Comparison of ENCODE assay signal across 8 cellular contexts in genomic region chr4:2412885-2413716, GRCh38. TPM values are rescaled to one million over a fixed set of nuclear protein-coding genes. Genes with fewer than 3 reads are reported as not detected.
DNase-seq lines count a peak whose midpoint lies in the region; ATAC-seq, FAIRE-seq and TF ChIP-seq lines count a peak whose summit lies in the region.

No MANE protein-coding gene starts in this region.

- TF ChIP-seq RAD21 in A549 (conservative IDR thresholded peaks at IDR 0.05 in 1 of 2, IDR thresholded peaks at IDR 0.05 in 1 of 2) = peak; percentile 24 to 36; a peak in 3 of 5 replicates
- TF ChIP-seq RAD21 in HepG2 (CRISPR knock-in tag; IDR thresholded peaks at IDR 0.05) = peak; percentile 49

- no peak for TF ChIP-seq EP300 in A549 (IDR thresholded peaks at IDR 0.05)
- no peak for TF ChIP-seq EP300 in HepG2 (IDR thresholded peaks at IDR 0.05; ENCODE audit: low read depth in 2 of 2, low read length in 2 of 2)
- no peak for TF ChIP-seq EP300 in HepG2 (CRISPR knock-in tag; IDR thresholded peaks at IDR 0.05; ENCODE audit: borderline replicate concordance)

- TF ChIP-seq CTCF in A549 (IDR thresholded peaks at IDR 0.05) = peak; percentile 39
- TF ChIP-seq CTCF in colonic mucosa (IDR thresholded peaks at IDR 0.05) = peak; percentile 21
- TF ChIP-seq CTCF in HepG2 (CRISPR knock-in tag; IDR thresholded peaks at IDR 0.05) = peak; percentile 74

- no peaks in the 10 kb centered on the region for H4K20me1 ChIP-seq in HepG2 (ENCODE audit: insufficient read depth, low read length)

- CTCF ChIA-PET in A549 (lab: Yijun Ruan, JAX) (interaction anchor here (0.7 to 5.2 kb wide), 19 partner anchors 8 to 193 kb away, joined by 3 to 34 read pairs (median 5); partner anchors contain the start of genes HAUS3, POLN and RNF4), HepG2 (lab: Yijun Ruan, JAX; ENCODE audit: low intra/inter-chr PET ratio, low total read pairs) (interaction anchor here (1.2 kb wide), 1 partner anchor 29 kb away, joined by 7 read pairs; no protein-coding TSS in a partner anchor)

- H3K4me1 ChIP-seq in A549 (peaks cover 24% of the 10 kb centered on the region), colonic mucosa (peaks cover 25% of the 10 kb centered on the region), HepG2 (ENCODE audit: insufficient read depth, low read length) (peaks cover 38% of the 10 kb centered on the region)

- POLR2A ChIA-PET in A549 (lab: Yijun Ruan, JAX) = interaction anchor here (0.8 to 2.1 kb wide), 7 partner anchors 12 to 186 kb away, joined by 3 to 10 read pairs (median 3); partner anchors contain the start of genes MXD4 and RNF4
- POLR2A ChIA-PET in HepG2 (lab: Yijun Ruan, JAX) = no interaction called here

- BruUV-seq in HepG2 (replicated peaks; lab: Mats Ljungman, UMichigan) = no TSS peak

- WGBS in A549 (ENCODE audit: missing lambda C conversion rate) = 2% methylated on average over 21 of the region's 30 CpGs
- 28% methylated on average over 8 of the region's 30 CpGs for WGBS in HepG2 (ENCODE audit: low lambda C conversion rate)

- H3K9ac ChIP-seq in colonic mucosa (ENCODE audit: low read depth in 2 of 2, low read length in 2 of 2) = peak overlapping the region; percentile 39 to 73
- 0 out of 2 replicates have a peak overlapping the region, but pooled peaks have one; percentile 13 for H3K9ac ChIP-seq in HepG2 (ENCODE audit: insufficient read depth, low read depth, low read length)

- H3K27ac ChIP-seq in A549 = peak overlapping the region; percentile 87 to 91
- H3K27ac ChIP-seq in colonic mucosa = peak overlapping the region; percentile 78
- H3K27ac ChIP-seq in HepG2 (ENCODE audit: extremely low read length, insufficient read depth, low read length) = no peak overlapping the region

- no peaks in the 10 kb centered on the region for H3K27me3 ChIP-seq in colonic mucosa
- H3K27me3 ChIP-seq in HepG2 (ENCODE audit: control insufficient read depth in 1 of 2, insufficient read depth in 2 of 2, low read length in 2 of 2) = peaks cover 17 to 60% of the 10 kb centered on the region in 2 experiments

- H3K9me3 ChIP-seq in A549 = no peaks in the 10 kb centered on the region
- no peaks in the 10 kb centered on the region for H3K9me3 ChIP-seq in colonic mucosa
- no peaks in the 10 kb centered on the region for H3K9me3 ChIP-seq in HepG2 (ENCODE audit: low read length)

- DNase-seq in A549 (ENCODE audit: low read depth in 1 of 2, low spot score in 1 of 2) (peak; percentile 84 to 91), NCI-H226 (peak; percentile 96), colonic mucosa (peak; percentile 90), HepG2 (ENCODE audit: low spot score) (peak; percentile 70)
- DNase-seq in activated CD4-positive, alpha-beta T cell treated with anti-CD3 and anti-CD28 coated beads for 48 hours = peak; percentile 92
- peak; percentile 74 for DNase-seq in stimulated activated CD4-positive, alpha-beta T cell treated with anti-CD3 and anti-CD28 coated beads, Interleukin-2, amount 100 ng/mL, for 4 hours (ENCODE audit: low read depth)

- TF ChIP-seq POLR2A in A549 (IDR thresholded peaks at IDR 0.05; ENCODE audit: low read length) (peak; percentile 40), HepG2 (IDR thresholded peaks at IDR 0.05; ENCODE audit: insufficient read depth in 1 of 2, low read depth in 2 of 2, low read length in 2 of 2) (no peak)

- no peaks in the 10 kb centered on the region for H3K36me3 ChIP-seq in colonic mucosa
- H3K36me3 ChIP-seq in HepG2 (replicated peaks in 1 of 2; ENCODE audit: control insufficient read depth in 1 of 2, insufficient read depth in 2 of 2, low read length in 2 of 2) = no peaks in the 10 kb centered on the region

- H3K4me3 ChIP-seq in A549 = peak overlapping the region; percentile 42
- H3K4me3 ChIP-seq in colonic mucosa = peak overlapping the region; percentile 26
- H3K4me3 ChIP-seq in HepG2 (replicated peaks in 1 of 3; ENCODE audit: insufficient read depth in 1 of 3, low read depth in 2 of 3, low read length in 3 of 3) = peak overlapping the region; percentile 13 to 64 (median 25); a peak in 4 of 6 replicates

- no peaks in the 10 kb centered on the region for H3K79me2 ChIP-seq in HepG2 (ENCODE audit: insufficient read depth, low read length)

- in situ Hi-C loops in HepG2 (cut with HindIII; ENCODE audit: extremely low pct_ligation_motif_present, low pct_unique_long_range_greater_than_20kb) = no loop called here

- peak overlapping the region; percentile 90 for H3K4me2 ChIP-seq in A549
- H3K4me2 ChIP-seq in HepG2 (ENCODE audit: low read depth, low read length) = peak overlapping the region; percentile 75

- H2AFZ ChIP-seq in HepG2 (ENCODE audit: low read length) = no peak overlapping the region

- ATAC-seq in A549 (peak; percentile 91 to 96), GM18502 (IDR thresholded peaks at IDR 0.05; ENCODE audit: poor library complexity, unreplicated experiment) (peak; percentile 66), HG03045 (IDR thresholded peaks at IDR 0.05; ENCODE audit: unreplicated experiment) (peak; percentile 49), HepG2 (peak; percentile 89)

- intact Hi-C loops in colonic mucosa (cut with DNase I) = no loop called here
- intact Hi-C loops in HepG2 (cut with micrococcal nuclease; ENCODE audit: unreplicated experiment) = no loop called here

- FAIRE-seq in A549 (lab: Jason Lieb, UNC) = no peak
- FAIRE-seq in HepG2 (lab: Jason Lieb, UNC) = no peak

RNA-seq across cellular contexts. Expression of gene ZFYVE28, which starts 5.3 kb away (rescaled TPM):
- 1.8 and 2.3 TPM in 2 replicates for polyA plus RNA-seq in A549 (2011; rRNA removed)
- polyA plus RNA-seq in A549 (2012; cell fraction: cytosol; rRNA removed) = 1.8 and 2.3 TPM in 2 replicates
- 8.9 and 9.2 TPM in 2 replicates for polyA plus RNA-seq in A549 (2012; cell fraction: nucleus; rRNA removed)
- polyA plus RNA-seq in A549 (2017; fragmentation: RNase III; extraction: RNeasy Plus Mini Kit Qiagen cat#74134 plus additional on column Dnase treatment) = 1.5 to 2.1 TPM (median 1.6 TPM) in 3 replicates
- 1.2 and 3.9 TPM in 2 replicates for polyA minus RNA-seq in A549 (2011; rRNA and poly(A)+ RNA removed)
- total RNA-seq in colonic mucosa = 10 to 100 TPM; 29.6 to 31.6 TPM
- 0.22 and 0.24 TPM in 2 replicates for total RNA-seq in HepG2 (2016; rRNA removed; fragmentation: Illumina TruSeq; extraction: Trizol)
- not detected in 2 replicates for total RNA-seq in HepG2 (2016; cell fraction: cytosol; rRNA removed; fragmentation: Illumina TruSeq; extraction: Trizol; ENCODE audit: low read depth)
- total RNA-seq in HepG2 (2016; cell fraction: insoluble cytoplasmic fraction; rRNA removed; fragmentation: Illumina TruSeq; extraction: Trizol) = 0.13 and 0.19 TPM in 2 replicates
- total RNA-seq in HepG2 (2016; cell fraction: membrane; rRNA removed; fragmentation: Illumina TruSeq; extraction: Trizol) = 0.14 and 0.22 TPM in 2 replicates
- 0.25 TPM in 1 of 2 replicates, not detected in the other for total RNA-seq in HepG2 (2016; cell fraction: nucleus; rRNA removed; fragmentation: Illumina TruSeq; extraction: Trizol)
- polyA plus RNA-seq in HepG2 (2011; rRNA removed) = 0.12 and 0.30 TPM in 2 replicates
- 0.09 TPM in 2 replicates for polyA plus RNA-seq in HepG2 (2011; cell fraction: cytosol; rRNA removed)
- 0.69 and 1.4 TPM in 2 replicates for polyA plus RNA-seq in HepG2 (2011; cell fraction: nucleus; rRNA removed)
- polyA plus RNA-seq in HepG2 (2012) = 0.04 and 0.31 TPM in 2 replicates
- polyA plus RNA-seq in HepG2 (2016; cell fraction: cytosol; fragmentation: Illumina TruSeq; extraction: Trizol; ENCODE audit: low read depth) = 0.03 and 0.14 TPM in 2 replicates
- 0.22 and 0.24 TPM in 2 replicates for polyA plus RNA-seq in HepG2 (2016; cell fraction: insoluble cytoplasmic fraction; fragmentation: Illumina TruSeq; extraction: Trizol; ENCODE audit: low read depth)
- polyA plus RNA-seq in HepG2 (2016; cell fraction: membrane; fragmentation: Illumina TruSeq; extraction: Trizol; ENCODE audit: low read depth) = not detected in 2 replicates
- 0.19 and 0.61 TPM in 2 replicates for polyA plus RNA-seq in HepG2 (2016; cell fraction: nucleus; fragmentation: Illumina TruSeq; extraction: Trizol; ENCODE audit: insufficient read depth, low read depth)
- polyA minus RNA-seq in HepG2 (2011; rRNA and poly(A)+ RNA removed; ENCODE audit: low replicate concordance) = 0.72 and 3.2 TPM in 2 replicates
- polyA minus RNA-seq in HepG2 (2011; cell fraction: cytosol; rRNA and poly(A)+ RNA removed) = 0.26 TPM in 1 of 2 replicates, not detected in the other
- 0.52 TPM in 1 of 2 replicates, not detected in the other for polyA minus RNA-seq in HepG2 (2011; cell fraction: nucleus; rRNA and poly(A)+ RNA removed)

RNA-seq across cellular contexts. Expression of gene CFAP99, which starts 5.7 kb away (rescaled TPM):
- polyA plus RNA-seq in A549 (2011; rRNA removed) (0.11 TPM in 1 of 2 replicates, not detected in the other), A549 (2017; fragmentation: RNase III; extraction: RNeasy Plus Mini Kit Qiagen cat#74134 plus additional on column Dnase treatment) (0.08 to 0.14 TPM (median 0.09 TPM) in 3 replicates), HepG2 (2011; rRNA removed) (0.07 TPM in 1 of 2 replicates, not detected in the other)
- 0.04 and 0.16 TPM in 2 replicates for polyA plus RNA-seq in A549 (2012; cell fraction: cytosol; rRNA removed)
- 0.26 and 0.34 TPM in 2 replicates for polyA plus RNA-seq in A549 (2012; cell fraction: nucleus; rRNA removed)
- not detected in 2 replicates for polyA minus RNA-seq in A549 (2011; rRNA and poly(A)+ RNA removed)
- total RNA-seq in colonic mucosa (under 1 TPM; 0.32 to 0.49 TPM), HepG2 (2016; rRNA removed; fragmentation: Illumina TruSeq; extraction: Trizol) (not detected in 2 replicates)
- not detected in 2 replicates for total RNA-seq in HepG2 (2016; cell fraction: cytosol; rRNA removed; fragmentation: Illumina TruSeq; extraction: Trizol; ENCODE audit: low read depth)
- not detected in 2 replicates for total RNA-seq in HepG2 (2016; cell fraction: insoluble cytoplasmic fraction; rRNA removed; fragmentation: Illumina TruSeq; extraction: Trizol)
- not detected in 2 replicates for total RNA-seq in HepG2 (2016; cell fraction: membrane; rRNA removed; fragmentation: Illumina TruSeq; extraction: Trizol)
- total RNA-seq in HepG2 (2016; cell fraction: nucleus; rRNA removed; fragmentation: Illumina TruSeq; extraction: Trizol) = not detected in 2 replicates
- 0.07 TPM in 1 of 2 replicates, not detected in the other for polyA plus RNA-seq in HepG2 (2011; cell fraction: cytosol; rRNA removed)
- polyA plus RNA-seq in HepG2 (2011; cell fraction: nucleus; rRNA removed) = 0.29 TPM in 1 of 2 replicates, not detected in the other
- polyA plus RNA-seq in HepG2 (2012) = not detected in 2 replicates
- polyA plus RNA-seq in HepG2 (2016; cell fraction: cytosol; fragmentation: Illumina TruSeq; extraction: Trizol; ENCODE audit: low read depth) = not detected in 2 replicates
- not detected in 2 replicates for polyA plus RNA-seq in HepG2 (2016; cell fraction: insoluble cytoplasmic fraction; fragmentation: Illumina TruSeq; extraction: Trizol; ENCODE audit: low read depth)
- polyA plus RNA-seq in HepG2 (2016; cell fraction: membrane; fragmentation: Illumina TruSeq; extraction: Trizol; ENCODE audit: low read depth) = not detected in 2 replicates
- not detected in 2 replicates for polyA plus RNA-seq in HepG2 (2016; cell fraction: nucleus; fragmentation: Illumina TruSeq; extraction: Trizol; ENCODE audit: insufficient read depth, low read depth)
- polyA minus RNA-seq in HepG2 (2011; rRNA and poly(A)+ RNA removed; ENCODE audit: low replicate concordance) = not detected in 2 replicates
- not detected in 2 replicates for polyA minus RNA-seq in HepG2 (2011; cell fraction: cytosol; rRNA and poly(A)+ RNA removed)
- polyA minus RNA-seq in HepG2 (2011; cell fraction: nucleus; rRNA and poly(A)+ RNA removed) = not detected in 2 replicates

RNA-seq across cellular contexts. Expression of gene RNF4, which starts 55.8 kb away (rescaled TPM):
- polyA plus RNA-seq in A549 (2011; rRNA removed) = 87.3 and 93.5 TPM in 2 replicates
- 50.1 and 56.0 TPM in 2 replicates for polyA plus RNA-seq in A549 (2012; cell fraction: cytosol; rRNA removed)
- polyA plus RNA-seq in A549 (2012; cell fraction: nucleus; rRNA removed) = 41.5 and 55.4 TPM in 2 replicates
- 65.8 to 67.1 TPM (median 66.9 TPM) in 3 replicates for polyA plus RNA-seq in A549 (2017; fragmentation: RNase III; extraction: RNeasy Plus Mini Kit Qiagen cat#74134 plus additional on column Dnase treatment)
- polyA minus RNA-seq in A549 (2011; rRNA and poly(A)+ RNA removed) = 67.3 and 77.0 TPM in 2 replicates
- 10 to 100 TPM; 50.1 to 51.1 TPM for total RNA-seq in colonic mucosa
- 38.1 and 46.7 TPM in 2 replicates for total RNA-seq in HepG2 (2016; rRNA removed; fragmentation: Illumina TruSeq; extraction: Trizol)
- 16.3 and 17.2 TPM in 2 replicates for total RNA-seq in HepG2 (2016; cell fraction: cytosol; rRNA removed; fragmentation: Illumina TruSeq; extraction: Trizol; ENCODE audit: low read depth)
- 36.0 and 47.6 TPM in 2 replicates for total RNA-seq in HepG2 (2016; cell fraction: insoluble cytoplasmic fraction; rRNA removed; fragmentation: Illumina TruSeq; extraction: Trizol)
- total RNA-seq in HepG2 (2016; cell fraction: membrane; rRNA removed; fragmentation: Illumina TruSeq; extraction: Trizol) = 24.2 and 25.2 TPM in 2 replicates
- 34.8 and 37.0 TPM in 2 replicates for total RNA-seq in HepG2 (2016; cell fraction: nucleus; rRNA removed; fragmentation: Illumina TruSeq; extraction: Trizol)
- 40.3 and 45.1 TPM in 2 replicates for polyA plus RNA-seq in HepG2 (2011; rRNA removed)
- 34.5 and 42.3 TPM in 2 replicates for polyA plus RNA-seq in HepG2 (2011; cell fraction: cytosol; rRNA removed)
- polyA plus RNA-seq in HepG2 (2011; cell fraction: nucleus; rRNA removed) = 33.3 and 33.4 TPM in 2 replicates
- 27.9 and 28.2 TPM in 2 replicates for polyA plus RNA-seq in HepG2 (2012)
- 3.3 and 5.5 TPM in 2 replicates for polyA plus RNA-seq in HepG2 (2016; cell fraction: cytosol; fragmentation: Illumina TruSeq; extraction: Trizol; ENCODE audit: low read depth)
- polyA plus RNA-seq in HepG2 (2016; cell fraction: insoluble cytoplasmic fraction; fragmentation: Illumina TruSeq; extraction: Trizol; ENCODE audit: low read depth) = 45.3 and 46.1 TPM in 2 replicates
- 12.0 and 14.1 TPM in 2 replicates for polyA plus RNA-seq in HepG2 (2016; cell fraction: membrane; fragmentation: Illumina TruSeq; extraction: Trizol; ENCODE audit: low read depth)
- 33.1 and 33.8 TPM in 2 replicates for polyA plus RNA-seq in HepG2 (2016; cell fraction: nucleus; fragmentation: Illumina TruSeq; extraction: Trizol; ENCODE audit: insufficient read depth, low read depth)
- 65.3 and 74.2 TPM in 2 replicates for polyA minus RNA-seq in HepG2 (2011; rRNA and poly(A)+ RNA removed; ENCODE audit: low replicate concordance)
- 36.1 and 36.8 TPM in 2 replicates for polyA minus RNA-seq in HepG2 (2011; cell fraction: cytosol; rRNA and poly(A)+ RNA removed)
- polyA minus RNA-seq in HepG2 (2011; cell fraction: nucleus; rRNA and poly(A)+ RNA removed) = 55.2 and 60.3 TPM in 2 replicates

Comparison
In these comparisons a context has a peak if more than half of its experiments do, and no peak if none do; other contexts are left out.
1. CTCF ChIP-seq: peak in every context shown above with its lines; median percentile 74 in HepG2; 39 in A549; 21 in colonic mucosa.
2. RNA of gene ZFYVE28, which starts 5.3 kb away (total RNA-seq): 29.6 to 31.6 TPM in colonic mucosa; 0.13 to 0.25 TPM in HepG2; every median in the first group is over 10 times any median in the second.
3. Of the 38 proteins assayed by ChIP-seq in both HepG2 and A549: peak only in HepG2: MYC; only in A549: BCL3, BHLHE40, MAX, PBX3, POLR2A and SMC3; in both: CTCF and RAD21; in neither: 26; mixed calls (peak in some experiments, not most) for 3.
4. Peak in every context shown above with its lines, with median percentiles within 50 percentile points of each other: ATAC-seq, DNase-seq and H3K4me3 ChIP-seq.